Comparison of ENCODE assay signal across 1 cellular context in genomic region chr11:75820636-75821035, GRCh38.
TF ChIP-seq lines count a peak whose summit lies in the region.

No MANE protein-coding gene starts in this region.

TF ChIP-seq in HepG2, 621 proteins besides CTCF, POLR2A, EP300 and RAD21:
- TF ChIP-seq KAT2B (IDR thresholded peaks at IDR 0.05; ENCODE audit: borderline replicate concordance, low read depth, low read length): peak; percentile 35; the same call in 1 of the 2 replicates
- TF ChIP-seq SMAD1 (CRISPR knock-in tag; IDR thresholded peaks at IDR 0.05; ENCODE audit: borderline replicate concordance, low read depth): no peak
- peak; percentile 78 for TF ChIP-seq FOSL2 (CRISPR knock-in tag; IDR thresholded peaks at IDR 0.05)
